In genomic region chr12:88639361-88639760, GRCh38 we compare ENCODE assay signal across 13 cellular contexts. TPM values are rescaled to one million over a fixed set of nuclear protein-coding genes. Genes with fewer than 3 reads are reported as not detected.
DNase-seq lines count a peak whose midpoint lies in the region; ATAC-seq, FAIRE-seq and TF ChIP-seq lines count a peak whose summit lies in the region.
"Had no signal": no experiment of that assay in that cellular context is flagged by ENCODE, and none has a peak within 500 bp of the region (broad histone marks: within the 10 kb centered on the region; RNA-seq: fewer than 3 reads in every experiment).

No MANE protein-coding gene starts in this region.

- peak; percentile 59 for DNase-seq in DMS79 treated with DMSO at 0.1 percent for 48 hours (lab: John Stamatoyannopoulos, UW)
- DNase-seq in NCI-H446 (lab: John Stamatoyannopoulos, UW), result peak; percentile 12 to 57
- no peak for DNase-seq in epithelial cell of prostate (ENCODE audit: low read depth, low spot score)
- DNase-seq in pancreas, result no peak
- DNase-seq in immature natural killer cell, result no peak
- DNase-seq in vagina (ENCODE audit: extremely low spot score in 2 of 2), result no peak
- DNase-seq in CD8-positive, alpha-beta T cell, result no peak
- no peak for DNase-seq in activated CD4-positive, CD25-positive, alpha-beta regulatory T cell (lab: John Stamatoyannopoulos, UW)
- DNase-seq: CD4-positive, CD25-positive, alpha-beta regulatory T cell; NK-92 treated with Interleukin-12 subunit alpha and Interleukin-12 subunit beta, amount 100 ng/mL, for 24 hours; stimulated activated CD4-positive, alpha-beta T cell treated with anti-CD3 and anti-CD28 coated beads, Interleukin-1b, Interleukin-23, amount 100 ng/mL, for 48 hours; substantia nigra had no signal

- no peak for FAIRE-seq in pancreas (lab: Jason Lieb, UNC)

- H3K27ac ChIP-seq in epithelial cell of prostate, result peak overlapping the region; percentile 36
- H3K27ac ChIP-seq in pancreas, result peak overlapping the region in 1 of 4 donors; percentile 48
- no peak overlapping the region for H3K27ac ChIP-seq in vagina
- no peak overlapping the region for H3K27ac ChIP-seq in CD8-positive, alpha-beta T cell (ENCODE audit: low read depth, low read length)

- H3K9me3 ChIP-seq in pancreas, result no peaks in the 10 kb centered on the region
- H3K9me3 ChIP-seq in vagina, result no peaks in the 10 kb centered on the region
- H3K9me3 ChIP-seq in CD8-positive, alpha-beta T cell (ENCODE audit: low read length), result no peaks in the 10 kb centered on the region

- TF ChIP-seq CTCF in pancreas (IDR thresholded peaks at IDR 0.05) (no peak), vagina (IDR thresholded peaks at IDR 0.05) (no peak)
- no peak for TF ChIP-seq CTCF in CD8-positive, alpha-beta T cell (IDR thresholded peaks at IDR 0.05)

- peaks cover 0 to 6% (median under 1%) of the 10 kb centered on the region in 6 donors for H3K9me3 Mint-ChIP-seq in immature natural killer cell
- no peaks in the 10 kb centered on the region for H3K9me3 Mint-ChIP-seq in CD8-positive, alpha-beta T cell
- H3K9me3 Mint-ChIP-seq: central memory CD8-positive, alpha-beta T cell had no signal

- no peaks in the 10 kb centered on the region for H3K27me3 Mint-ChIP-seq in immature natural killer cell (ENCODE audit: low read depth in 3 of 3)
- peaks cover 3% of the 10 kb centered on the region for H3K27me3 Mint-ChIP-seq in CD8-positive, alpha-beta T cell (ENCODE audit: low read depth)
- H3K27me3 Mint-ChIP-seq: central memory CD8-positive, alpha-beta T cell had no signal

- no peak overlapping the region for H3K4me3 Mint-ChIP-seq in immature natural killer cell
- H3K4me3 Mint-ChIP-seq in CD8-positive, alpha-beta T cell, result no peak overlapping the region
- H3K4me3 Mint-ChIP-seq: CD4-positive, CD25-positive, alpha-beta regulatory T cell; central memory CD8-positive, alpha-beta T cell had no signal

- H3K4me3 ChIP-seq in pancreas, result no peak overlapping the region
- H3K4me3 ChIP-seq in vagina, result peak overlapping the region in 1 of 2 donors; percentile 6
- H3K4me3 ChIP-seq in CD8-positive, alpha-beta T cell (ENCODE audit: low read depth, low read length), result no peak overlapping the region

- H3K36me3 ChIP-seq in pancreas, result no peaks in the 10 kb centered on the region
- H3K36me3 ChIP-seq in vagina, result no peaks in the 10 kb centered on the region
- H3K36me3 ChIP-seq in CD8-positive, alpha-beta T cell (ENCODE audit: insufficient read depth, low read length), result no peaks in the 10 kb centered on the region

- TF ChIP-seq POLR2A in vagina (IDR thresholded peaks at IDR 0.05), result no peak

- POLR2A ChIA-PET in CD8-positive, alpha-beta T cell (lab: Charles Lee), result interaction anchor here (0.9 to 1.0 kb wide), 2 partner anchors 10 kb away, joined by 3 read pairs; no protein-coding TSS in a partner anchor

- CTCF ChIA-PET in CD8-positive, alpha-beta T cell (lab: Charles Lee), result no interaction called here

- H3K36me3 Mint-ChIP-seq in immature natural killer cell, result no peaks in the 10 kb centered on the region
- no peaks in the 10 kb centered on the region for H3K36me3 Mint-ChIP-seq in CD8-positive, alpha-beta T cell
- H3K36me3 Mint-ChIP-seq: CD4-positive, CD25-positive, alpha-beta regulatory T cell had no signal

- intact Hi-C loops in pancreas (cut with DNase I), result no loop called here
- intact Hi-C loops in vagina (cut with DNase I), result no loop called here
- intact Hi-C loops in CD8-positive, alpha-beta T cell (cut with DNase I, micrococcal nuclease), result no loop called here

- H3K27ac Mint-ChIP-seq in immature natural killer cell, result no peak overlapping the region
- H3K27ac Mint-ChIP-seq in CD8-positive, alpha-beta T cell, result no peak overlapping the region
- H3K27ac Mint-ChIP-seq: CD4-positive, CD25-positive, alpha-beta regulatory T cell had no signal

- WGBS in pancreas, 2 donors, result 27% methylated on average over 3 of the region's 3 CpGs

- no peaks in the 10 kb centered on the region for H3K4me1 Mint-ChIP-seq in immature natural killer cell
- no peaks in the 10 kb centered on the region for H3K4me1 Mint-ChIP-seq in CD8-positive, alpha-beta T cell (ENCODE audit: low read depth)
- H3K4me1 Mint-ChIP-seq: CD4-positive, CD25-positive, alpha-beta regulatory T cell; central memory CD8-positive, alpha-beta T cell had no signal

- H3K4me1 ChIP-seq in pancreas, result peaks cover 0 to 29% (median 14%) of the 10 kb centered on the region in 3 donors
- H3K4me1 ChIP-seq in vagina, result peaks cover 6% of the 10 kb centered on the region
- no peaks in the 10 kb centered on the region for H3K4me1 ChIP-seq in CD8-positive, alpha-beta T cell (ENCODE audit: insufficient read depth, low read length)

- peak; percentile 28 to 50 (median 47) for ATAC-seq in pancreas
- no peak for ATAC-seq in CD8-positive, alpha-beta T cell

- no peaks in the 10 kb centered on the region for H3K27me3 ChIP-seq in pancreas
- H3K27me3 ChIP-seq in vagina, result no peaks in the 10 kb centered on the region
- H3K27me3 ChIP-seq in CD8-positive, alpha-beta T cell (ENCODE audit: insufficient read depth, low read length), result no peaks in the 10 kb centered on the region

RNA-seq across cellular contexts. Expression of gene KITLG, which starts 59.1 kb away (rescaled TPM):
- total RNA-seq in pancreas (10 to 100 TPM in 2 of 6 donors, 1 to 10 TPM in 4; 3.0 to 14.3 (median 6.0) TPM), vagina (20.4 TPM)
- polyA plus RNA-seq in pancreas (1 to 10 TPM; 1.5 to 2.4 TPM), immature natural killer cell (not detected)
- total RNA-seq in CD8-positive, alpha-beta T cell, result not detected
- total RNA-seq: CD4-positive, CD25-positive, alpha-beta regulatory T cell had no signal
- polyA plus RNA-seq: CD4-positive, CD25-positive, alpha-beta regulatory T cell had no signal

Comparison
In these comparisons a context has a peak if more than half of its experiments do, and no peak if none do; other contexts are left out.
1. DNase-seq: peak in DMS79 treated with DMSO at 0.1 percent for 48 hours (single experiment) and NCI-H446 (2 of 2); none in epithelial cell of prostate (single experiment), pancreas (0 of 6), immature natural killer cell (0 of 3), vagina (0 of 2), CD8-positive, alpha-beta T cell (0 of 7) and activated CD4-positive, CD25-positive, alpha-beta regulatory T cell (0 of 4).